Comparison of ENCODE assay signal across 8 cellular contexts in genomic region chr11:66616379-66617147, GRCh38. TPM values are rescaled to one million over a fixed set of nuclear protein-coding genes. Genes with fewer than 3 reads are reported as not detected.
A peak's percentile ranks its signal among the peaks of the same experiment; 100 is the strongest.
DNase-seq lines count a peak whose midpoint lies in the region; ATAC-seq and TF ChIP-seq lines count a peak whose summit lies in the region.

A gene with protein sequence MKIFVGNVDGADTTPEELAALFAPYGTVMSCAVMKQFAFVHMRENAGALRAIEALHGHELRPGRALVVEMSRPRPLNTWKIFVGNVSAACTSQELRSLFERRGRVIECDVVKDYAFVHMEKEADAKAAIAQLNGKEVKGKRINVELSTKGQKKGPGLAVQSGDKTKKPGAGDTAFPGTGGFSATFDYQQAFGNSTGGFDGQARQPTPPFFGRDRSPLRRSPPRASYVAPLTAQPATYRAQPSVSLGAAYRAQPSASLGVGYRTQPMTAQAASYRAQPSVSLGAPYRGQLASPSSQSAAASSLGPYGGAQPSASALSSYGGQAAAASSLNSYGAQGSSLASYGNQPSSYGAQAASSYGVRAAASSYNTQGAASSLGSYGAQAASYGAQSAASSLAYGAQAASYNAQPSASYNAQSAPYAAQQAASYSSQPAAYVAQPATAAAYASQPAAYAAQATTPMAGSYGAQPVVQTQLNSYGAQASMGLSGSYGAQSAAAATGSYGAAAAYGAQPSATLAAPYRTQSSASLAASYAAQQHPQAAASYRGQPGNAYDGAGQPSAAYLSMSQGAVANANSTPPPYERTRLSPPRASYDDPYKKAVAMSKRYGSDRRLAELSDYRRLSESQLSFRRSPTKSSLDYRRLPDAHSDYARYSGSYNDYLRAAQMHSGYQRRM (plus strand): TSS chr11:66616630. CDS start chr11:66616721, 91 bp downstream.

- no peak for TF ChIP-seq CTCF in Panc1 (IDR thresholded peaks at IDR 0.05)

- H3K27me3 Mint-ChIP-seq in activated T-cell treated with anti-CD3 and anti-CD28 coated beads, Interleukin-2, amount 50 U/mL, for 4 hours (ENCODE audit: low read depth) = no peaks in the 10 kb centered on the region

- H3K4me1 Mint-ChIP-seq in activated T-cell treated with anti-CD3 and anti-CD28 coated beads, Interleukin-2, amount 50 U/mL, for 4 hours (ENCODE audit: low read depth) = peaks cover 38% of the 10 kb centered on the region

- intact Hi-C loops in Panc1 (cut with micrococcal nuclease; ENCODE audit: unreplicated experiment) = no loop called here

- H3K36me3 Mint-ChIP-seq in activated T-cell treated with anti-CD3 and anti-CD28 coated beads, Interleukin-2, amount 50 U/mL, for 4 hours (ENCODE audit: insufficient read depth) = peaks cover 29% of the 10 kb centered on the region

- CTCF ChIA-PET in Panc1 (lab: Charles Lee) = interaction anchor here (0.5 kb wide), 1 partner anchor 765 kb away, joined by 6 read pairs; no protein-coding TSS in a partner anchor

- peak; percentile 100 for DNase-seq in DMS53 (lab: John Stamatoyannopoulos, UW)
- peak; percentile 99 for DNase-seq in KG1 (lab: John Stamatoyannopoulos, UW)
- DNase-seq in Panc1 (ENCODE audit: low read depth, low spot score) = peak; percentile 96
- DNase-seq in activated T-cell treated with anti-CD3 and anti-CD28 coated beads, Interleukin-2, amount 50 U/mL, for 4 hours = peak; percentile 96
- DNase-seq in stimulated activated CD8-positive, alpha-beta memory T cell treated with anti-CD3 and anti-CD28 coated beads, Interleukin-7, amount 100 ng/mL, for 24 hours (ENCODE audit: low read depth) = peak; percentile 93

- H3K36me3 ChIP-seq in Panc1 (ENCODE audit: control insufficient read depth, insufficient read depth, low read length) = peaks cover 6% of the 10 kb centered on the region
- no peaks in the 10 kb centered on the region for H3K36me3 ChIP-seq in esophagus (ENCODE audit: control insufficient read depth in 2 of 2, insufficient read depth in 2 of 2, low read length in 1 of 2)
- peaks cover 14% of the 10 kb centered on the region for H3K36me3 ChIP-seq in muscle layer of colon (ENCODE audit: insufficient read depth, low read length)

- H3K9ac ChIP-seq in muscle layer of colon (ENCODE audit: low read length) = peak within 1 kb of the TSS; percentile 91

- POLR2A ChIA-PET in Panc1 (lab: Charles Lee) = interaction anchor here (0.6 to 2.6 kb wide), 6 partner anchors 13 to 282 kb away, joined by 3 to 13 read pairs (median 6); partner anchors contain the start of gene RBM4

- H3K27ac ChIP-seq in Panc1 (ENCODE audit: low read length) = peak within 1 kb of the TSS; percentile 96
- peak within 1 kb of the TSS; percentile 97 to 98 for H3K27ac ChIP-seq in esophagus (ENCODE audit: low read depth in 2 of 2, low read length in 1 of 2)
- peak within 1 kb of the TSS; percentile 91 for H3K27ac ChIP-seq in muscle layer of colon (ENCODE audit: low read depth, low read length)

- 0% methylated on average over 90 of the region's 90 CpGs for WGBS in esophagus, 2 donors

- peak within 1 kb of the TSS; percentile 98 for H3K4me3 Mint-ChIP-seq in activated T-cell treated with anti-CD3 and anti-CD28 coated beads, Interleukin-2, amount 50 U/mL, for 4 hours

- peaks cover 23% of the 10 kb centered on the region for H3K4me1 ChIP-seq in Panc1 (ENCODE audit: control insufficient read depth, insufficient read depth, low read length)
- H3K4me1 ChIP-seq in esophagus (ENCODE audit: control insufficient read depth in 2 of 2, insufficient read depth in 2 of 2, low read length in 1 of 2) = no peaks in the 10 kb centered on the region
- peaks cover 37% of the 10 kb centered on the region for H3K4me1 ChIP-seq in muscle layer of colon (ENCODE audit: insufficient read depth, low read length)

- in situ Hi-C loops in Panc1 (cut with HindIII; ENCODE audit: low pct_unique_long_range_greater_than_20kb, low sequenced_read_pairs) = no loop called here

- H3K9me3 ChIP-seq in Panc1 (ENCODE audit: control insufficient read depth, insufficient read depth, low read depth, low read length) = no peaks in the 10 kb centered on the region
- peaks cover 0 to 2% of the 10 kb centered on the region in 2 donors for H3K9me3 ChIP-seq in esophagus (ENCODE audit: control insufficient read depth in 2 of 2, insufficient read depth in 1 of 2, low read depth in 1 of 2, low read length in 1 of 2)
- H3K9me3 ChIP-seq in muscle layer of colon (ENCODE audit: low read length) = no peaks in the 10 kb centered on the region

- H3K9me3 Mint-ChIP-seq in activated T-cell treated with anti-CD3 and anti-CD28 coated beads, Interleukin-2, amount 50 U/mL, for 4 hours = no peaks in the 10 kb centered on the region

- ATAC-seq in GM21723 (IDR thresholded peaks at IDR 0.05; ENCODE audit: unreplicated experiment) = peak; percentile 82
- peak; percentile 98 for ATAC-seq in Panc1
- peak; percentile 94 to 95 for ATAC-seq in activated T-cell treated with anti-CD3 and anti-CD28 coated beads, Interleukin-2, amount 50 U/mL, for 4 hours

- no TSS peak for BruUV-seq in Panc1 (replicated peaks; lab: Mats Ljungman, UMichigan)

- H3K27me3 ChIP-seq in Panc1 (ENCODE audit: control insufficient read depth, insufficient read depth, low read length) (no peaks in the 10 kb centered on the region), esophagus (ENCODE audit: control insufficient read depth in 1 of 2, insufficient read depth in 2 of 2, low read length in 2 of 2) (no peaks in the 10 kb centered on the region), muscle layer of colon (ENCODE audit: control insufficient read depth in 1 of 2, insufficient read depth in 2 of 2, low read length in 2 of 2) (no peaks in the 10 kb centered on the region)

- H3K4me3 ChIP-seq in Panc1 (ENCODE audit: low read depth in 2 of 2, low read length in 2 of 2) (peak within 1 kb of the TSS; percentile 84 to 99), esophagus (ENCODE audit: low read depth in 1 of 2, low read length in 2 of 2) (peak within 1 kb of the TSS; percentile 77 to 97), muscle layer of colon (ENCODE audit: low read depth in 1 of 2, low read length in 2 of 2) (peak within 1 kb of the TSS; percentile 92 to 94)

RNA-seq across cellular contexts. Expression of the gene that starts here (rescaled TPM):
- 93.9 TPM for total RNA-seq in Panc1 (2021; ENCODE audit: unreplicated experiment)
- polyA plus RNA-seq in Panc1 (2012; ENCODE audit: insufficient read length) = 62.5 TPM
- total RNA-seq in activated T-cell treated with anti-CD3 and anti-CD28 coated beads, Interleukin-2, amount 50 U/mL, for 4 hours = 100 to 1,000 TPM; 201 to 223 (median 206) TPM
- polyA plus RNA-seq in esophagus = 10 to 100 TPM; 20.6 to 34.2 TPM

Comparison
In these comparisons a context has a peak if more than half of its experiments do, and no peak if none do; other contexts are left out.
1. Peak in every context shown above with its lines: DNase-seq, ATAC-seq, H3K4me3 ChIP-seq and H3K27ac ChIP-seq.